Comparison of ENCODE assay signal across 8 cellular contexts in the genomic region with DNA sequence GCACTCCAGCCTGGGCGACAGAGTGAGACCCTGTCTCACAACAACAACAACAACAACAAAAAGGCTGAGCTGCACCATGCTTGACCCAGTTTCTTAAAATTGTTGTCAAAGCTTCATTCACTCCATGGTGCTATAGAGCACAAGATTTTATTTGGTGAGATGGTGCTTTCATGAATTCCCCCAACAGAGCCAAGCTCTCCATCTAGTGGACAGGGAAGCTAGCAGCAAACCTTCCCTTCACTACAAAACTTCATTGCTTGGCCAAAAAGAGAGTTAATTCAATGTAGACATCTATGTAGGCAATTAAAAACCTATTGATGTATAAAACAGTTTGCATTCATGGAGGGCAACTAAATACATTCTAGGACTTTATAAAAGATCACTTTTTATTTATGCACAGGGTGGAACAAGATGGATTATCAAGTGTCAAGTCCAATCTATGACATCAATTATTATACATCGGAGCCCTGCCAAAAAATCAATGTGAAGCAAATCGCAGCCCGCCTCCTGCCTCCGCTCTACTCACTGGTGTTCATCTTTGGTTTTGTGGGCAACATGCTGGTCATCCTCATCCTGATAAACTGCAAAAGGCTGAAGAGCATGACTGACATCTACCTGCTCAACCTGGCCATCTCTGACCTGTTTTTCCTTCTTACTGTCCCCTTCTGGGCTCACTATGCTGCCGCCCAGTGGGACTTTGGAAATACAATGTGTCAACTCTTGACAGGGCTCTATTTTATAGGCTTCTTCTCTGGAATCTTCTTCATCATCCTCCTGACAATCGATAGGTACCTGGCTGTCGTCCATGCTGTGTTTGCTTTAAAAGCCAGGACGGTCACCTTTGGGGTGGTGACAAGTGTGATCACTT. TPM values are rescaled to one million over a fixed set of nuclear protein-coding genes. Genes with fewer than 3 reads are reported as not detected.
DNase-seq lines count a peak whose midpoint lies in the region; ATAC-seq and TF ChIP-seq lines count a peak whose summit lies in the region.

No MANE protein-coding gene starts in this region.

- H3K27ac ChIP-seq in cardiac muscle cell (no peak overlapping the region), OCI-LY3 (ENCODE audit: low read length) (no peak overlapping the region), stomach (peak overlapping the region in 2 of 5 donors; percentile 9 to 33)

- H2AFZ ChIP-seq in OCI-LY3 (ENCODE audit: low read depth, low read length): no peak overlapping the region

- intact Hi-C loops in Right ventricle myocardium inferior (cut with DNase I): loop anchor here (5.0 kb wide), 1 partner anchor 285 kb away; no protein-coding TSS in a partner anchor
- intact Hi-C loops in stomach (cut with DNase I; ENCODE audit: low total_unique reads): loop anchor here (10.0 kb wide), 1 partner anchor 428 kb away; the partner anchor contains the start of gene CXCR6

- TF ChIP-seq CTCF in cardiac muscle cell (IDR thresholded peaks at IDR 0.05; ENCODE audit: low read depth, low read length) (peak; percentile 65), OCI-LY3 (IDR thresholded peaks at IDR 0.05; ENCODE audit: low read depth, low read length) (peak; percentile 89), stomach (IDR thresholded peaks at IDR 0.05) (peak in 4 of 7 experiments; percentile 16 to 44 (median 36))

- TF ChIP-seq EP300 in stomach (IDR thresholded peaks at IDR 0.05): no peak

- 75 to 79% (median 78%) methylated on average over 9 of the region's 9 CpGs for WGBS in stomach, 5 donors

- H3K36me3 ChIP-seq in cardiac muscle cell: no peaks in the 10 kb centered on the region
- no peaks in the 10 kb centered on the region for H3K36me3 ChIP-seq in OCI-LY3 (replicated peaks; ENCODE audit: low read depth, low read length)
- no peaks in the 10 kb centered on the region for H3K36me3 ChIP-seq in stomach

- H3K4me1 ChIP-seq in cardiac muscle cell (ENCODE audit: low read depth) (no peaks in the 10 kb centered on the region), OCI-LY3 (ENCODE audit: low read length) (peaks cover 41% of the 10 kb centered on the region), stomach (no peaks in the 10 kb centered on the region)

- DNase-seq in cardiac muscle cell (ENCODE audit: low read depth in 1 of 2, low spot score in 1 of 2): peak; percentile 30 to 51
- no peak for DNase-seq in Right ventricle myocardium inferior (ENCODE audit: missing footprints)
- no peak for DNase-seq in stomach
- DNase-seq in foreskin melanocyte: no peak
- no peak for DNase-seq in NCI-H2107 treated with DMSO at 0.1 percent for 48 hours (lab: John Stamatoyannopoulos, UW; ENCODE audit: unreplicated experiment)

- no peak overlapping the region for H3K9ac ChIP-seq in OCI-LY3 (ENCODE audit: low read length)

- TF ChIP-seq POLR2A in stomach (IDR thresholded peaks at IDR 0.05): no peak

- ATAC-seq in Right ventricle myocardium inferior (no peak), esophagus mucosa (peak; percentile 59), HG02759 (IDR thresholded peaks at IDR 0.05; ENCODE audit: unreplicated experiment) (no peak)

- no peaks in the 10 kb centered on the region; the same call in 1 of the 2 replicates for H4K20me1 ChIP-seq in OCI-LY3 (ENCODE audit: insufficient read depth, low read length)

- H3K4me3 ChIP-seq in cardiac muscle cell (no peak overlapping the region), OCI-LY3 (ENCODE audit: low read length) (no peak overlapping the region), stomach (peak overlapping the region in 1 of 4 donors; percentile 5)

- H3K4me2 ChIP-seq in OCI-LY3 (ENCODE audit: low read length): no peak overlapping the region

- H3K9me3 ChIP-seq in cardiac muscle cell (ENCODE audit: low read depth) (no peaks in the 10 kb centered on the region), OCI-LY3 (ENCODE audit: insufficient read depth, low read length) (no peaks in the 10 kb centered on the region), stomach (no peaks in the 10 kb centered on the region)

- H3K27me3 ChIP-seq in cardiac muscle cell (peaks cover 8% of the 10 kb centered on the region), OCI-LY3 (ENCODE audit: low read depth, low read length) (peaks cover 68% of the 10 kb centered on the region), stomach (peaks cover 0 to 22% (median 0%) of the 10 kb centered on the region in 3 donors)

- no peaks in the 10 kb centered on the region for H3K79me2 ChIP-seq in OCI-LY3 (ENCODE audit: low read length)

RNA-seq across cellular contexts. Expression of gene CCR5, which starts 2.0 kb away (rescaled TPM):
- not detected in 2 replicates for total RNA-seq in cardiac muscle cell
- polyA plus RNA-seq in cardiac muscle cell: not detected in 2 replicates
- 0.49 TPM for total RNA-seq in Right ventricle myocardium inferior
- total RNA-seq in esophagus mucosa: 0.28 TPM
- 1 to 10 TPM in 1 of 5 donors, under 1 TPM in 1, not detected in 3; 0.18 to 9.4 TPM for total RNA-seq in stomach
- polyA plus RNA-seq in stomach: 1 to 10 TPM in 1 of 3 donors, under 1 TPM in 2; 0.44 to 2.0 (median 0.68) TPM

RNA-seq across cellular contexts. Expression of gene CCR2, which starts 18.8 kb away (rescaled TPM):
- total RNA-seq in cardiac muscle cell (not detected in 2 replicates), Right ventricle myocardium inferior (0.89 TPM), esophagus mucosa (0.48 TPM), stomach (1 to 10 TPM in 1 of 5 donors, under 1 TPM in 1, not detected in 3; 0.37 to 2.5 TPM)
- polyA plus RNA-seq in cardiac muscle cell (not detected in 2 replicates), stomach (under 1 TPM; 0.45 to 0.81 (median 0.61) TPM)

RNA-seq across cellular contexts. Expression of gene CCRL2, which starts 34.3 kb away (rescaled TPM):
- total RNA-seq in cardiac muscle cell: 7.2 and 8.6 TPM in 2 replicates
- polyA plus RNA-seq in cardiac muscle cell: 5.3 and 10.4 TPM in 2 replicates
- 1.2 TPM for total RNA-seq in Right ventricle myocardium inferior
- 0.24 TPM for total RNA-seq in esophagus mucosa
- total RNA-seq in stomach: 1 to 10 TPM in 2 of 5 donors, not detected in 3; 2.8 to 5.2 TPM
- polyA plus RNA-seq in stomach: 1 to 10 TPM in 2 of 3 donors, under 1 TPM in 1; 0.76 to 2.0 (median 1.5) TPM

Comparison
In these comparisons a context has a peak if more than half of its experiments do, and no peak if none do; other contexts are left out.
1. DNase-seq: peak in cardiac muscle cell (2 of 2); none in Right ventricle myocardium inferior (single experiment), stomach (single experiment), foreskin melanocyte (single experiment) and NCI-H2107 treated with DMSO at 0.1 percent for 48 hours (single experiment).
2. CTCF ChIP-seq: peak in every context shown above with its lines; median percentile 89 in OCI-LY3; 65 in cardiac muscle cell; 36 in stomach.